23 cellular contexts compared by ENCODE assay signal in the genomic region with DNA sequence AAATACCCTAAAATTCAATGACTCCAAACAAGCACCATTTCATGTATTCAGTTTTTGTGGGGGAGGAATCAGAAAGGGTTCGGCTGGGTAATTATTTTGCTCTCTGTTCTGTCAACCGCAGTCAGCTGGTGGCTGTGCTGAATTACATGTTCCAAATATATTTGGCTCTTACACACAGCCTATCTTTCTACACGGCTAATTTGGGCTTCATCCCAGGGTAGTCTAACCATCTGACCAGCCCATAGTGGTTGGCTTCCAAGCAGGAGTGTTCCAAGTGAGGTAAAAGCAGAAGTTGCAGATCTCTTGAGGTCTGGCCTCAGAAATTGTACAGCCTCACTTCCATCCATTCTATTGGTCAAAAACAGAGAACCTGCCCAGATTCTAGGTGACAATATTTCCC.
A peak's percentile ranks its signal among the peaks of the same experiment; 100 is the strongest.
DNase-seq lines count a peak whose midpoint lies in the region; TF ChIP-seq lines count a peak whose summit lies in the region.
"Had no signal": no experiment of that assay in that cellular context is flagged by ENCODE, and none has a peak within 500 bp of the region (broad histone marks: within the 10 kb centered on the region; RNA-seq: fewer than 3 reads in every experiment).

No MANE protein-coding gene starts in this region.

- in situ Hi-C loops in G401 (cut with HindIII; ENCODE audit: low sequenced_read_pairs), result no loop called here

- no peak overlapping the region for H3K4me3 ChIP-seq in left ventricle myocardium inferior
- H3K4me3 ChIP-seq: lower lobe of right lung, smooth muscle cell had no signal

- H3K36me3 ChIP-seq in left ventricle myocardium inferior, result no peaks in the 10 kb centered on the region
- H3K36me3 ChIP-seq: lower lobe of right lung had no signal

- CTCF ChIA-PET in RWPE1 (lab: Yijun Ruan, JAX), result no interaction called here

- peaks cover 29% of the 10 kb centered on the region for H3K4me1 ChIP-seq in left ventricle myocardium inferior
- H3K4me1 ChIP-seq: lower lobe of right lung had no signal

- H3K9me3 ChIP-seq in left ventricle myocardium inferior (replicated peaks), result no peaks in the 10 kb centered on the region
- H3K9me3 ChIP-seq: lower lobe of right lung, SK-N-SH had no signal

- POLR2A ChIA-PET in RWPE1 (lab: Yijun Ruan, JAX; ENCODE audit: low non-redundant PET), result no interaction called here

- H3K27ac ChIP-seq in left ventricle myocardium inferior (replicated peaks), result peak overlapping the region; percentile 43
- no peak overlapping the region for H3K27ac ChIP-seq in RWPE1
- H3K27ac ChIP-seq: lower lobe of right lung had no signal

- TF ChIP-seq CTCF in left ventricle myocardium inferior (IDR thresholded peaks at IDR 0.05; ENCODE audit: borderline replicate concordance) (no peak), RWPE1 (conservative IDR thresholded peaks at IDR 0.05; ENCODE audit: low read depth) (no peak)

- no peaks in the 10 kb centered on the region for H3K27me3 ChIP-seq in left ventricle myocardium inferior (ENCODE audit: low read depth)

- DNase-seq in G401 (ENCODE audit: low spot score), result peak; percentile 96
- DNase-seq in OCI-M1 (lab: John Stamatoyannopoulos, UW), result peak; percentile 70
- DNase-seq in left ventricle myocardium inferior, result peak; percentile 19
- peak; percentile 3 for DNase-seq in putamen (ENCODE audit: low spot score)
- no peak for DNase-seq in RWPE1 (ENCODE audit: low spot score)
- no peak for DNase-seq in SHP77 treated with DMSO at 0.1 percent for 48 hours (lab: John Stamatoyannopoulos, UW)
- no peak for DNase-seq in AML-193 (lab: John Stamatoyannopoulos, UW)
- DNase-seq: activated CD4-positive, alpha-beta T cell treated with anti-CD3 and anti-CD28 coated beads, Interleukin-2, amount 50 U/mL, for 4 hours; activated CD8-positive, alpha-beta memory T cell treated with anti-CD3 and anti-CD28 coated beads, Interleukin-2, amount 10 ng/mL, durations not matched to agents 7 days and 5 days; activated gamma-delta T cell treated with Interleukin-2 at 50 U/mL for 16 hours; activated T-cell treated with anti-CD3 and anti-CD28 coated beads, Interleukin-2, amount 50 U/mL, for 48 hours; CD8-positive, alpha-beta memory T cell; DMS79; endodermal cell; GDM1; HCEC 1CT; kidney; lower lobe of right lung; NCI-H1417 treated with DMSO at 0.1 percent for 48 hours; NCI-H2107; SK-N-SH; stimulated activated naive CD4-positive, alpha-beta T cell had no signal

- intact Hi-C loops in left ventricle myocardium inferior (cut with micrococcal nuclease), result no loop called here

Comparison
In these comparisons a context has a peak if more than half of its experiments do, and no peak if none do; other contexts are left out.
1. DNase-seq: peak in G401 (single experiment), OCI-M1 (single experiment), left ventricle myocardium inferior (single experiment) and putamen (single experiment); none in RWPE1 (single experiment), SHP77 treated with DMSO at 0.1 percent for 48 hours (single experiment) and AML-193 (0 of 2).